ENCODE assay signal across 1 cellular context in the genomic region with DNA sequence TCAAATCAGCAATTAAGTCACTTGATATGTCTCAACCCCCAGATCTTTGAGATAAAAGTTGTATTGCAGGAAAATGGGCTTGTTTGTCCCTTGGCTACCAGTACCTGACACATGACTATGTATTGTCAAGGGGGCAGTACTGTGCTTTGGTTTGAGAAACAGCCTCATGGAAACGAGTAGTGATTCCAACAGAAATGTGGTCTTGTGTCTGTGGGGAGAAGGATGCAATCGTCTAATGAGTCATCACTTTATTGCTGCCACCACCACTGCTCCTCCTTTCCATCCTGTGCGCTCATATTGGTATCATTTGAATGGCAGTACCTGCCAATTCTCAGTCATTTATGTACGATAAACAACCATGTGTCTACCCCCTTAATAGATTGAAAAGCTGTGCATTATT.
TF ChIP-seq lines count a peak whose summit lies in the region.

No MANE protein-coding gene starts in this region.

TF ChIP-seq in WTC11, 78 proteins besides CTCF, POLR2A, EP300 and RAD21 (continued from another document):
- TF ChIP-seq, protein P1, sequence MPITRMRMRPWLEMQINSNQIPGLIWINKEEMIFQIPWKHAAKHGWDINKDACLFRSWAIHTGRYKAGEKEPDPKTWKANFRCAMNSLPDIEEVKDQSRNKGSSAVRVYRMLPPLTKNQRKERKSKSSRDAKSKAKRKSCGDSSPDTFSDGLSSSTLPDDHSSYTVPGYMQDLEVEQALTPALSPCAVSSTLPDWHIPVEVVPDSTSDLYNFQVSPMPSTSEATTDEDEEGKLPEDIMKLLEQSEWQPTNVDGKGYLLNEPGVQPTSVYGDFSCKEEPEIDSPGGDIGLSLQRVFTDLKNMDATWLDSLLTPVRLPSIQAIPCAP (CRISPR knock-in tag; IDR thresholded peaks at IDR 0.05): no peak
- TF ChIP-seq GTF2I (CRISPR knock-in tag; conservative IDR thresholded peaks at IDR 0.05): no peak
- TF ChIP-seq ZBTB21 (CRISPR knock-in tag; IDR thresholded peaks at IDR 0.05; ENCODE audit: borderline replicate concordance): no peak
- TF ChIP-seq, protein P2, sequence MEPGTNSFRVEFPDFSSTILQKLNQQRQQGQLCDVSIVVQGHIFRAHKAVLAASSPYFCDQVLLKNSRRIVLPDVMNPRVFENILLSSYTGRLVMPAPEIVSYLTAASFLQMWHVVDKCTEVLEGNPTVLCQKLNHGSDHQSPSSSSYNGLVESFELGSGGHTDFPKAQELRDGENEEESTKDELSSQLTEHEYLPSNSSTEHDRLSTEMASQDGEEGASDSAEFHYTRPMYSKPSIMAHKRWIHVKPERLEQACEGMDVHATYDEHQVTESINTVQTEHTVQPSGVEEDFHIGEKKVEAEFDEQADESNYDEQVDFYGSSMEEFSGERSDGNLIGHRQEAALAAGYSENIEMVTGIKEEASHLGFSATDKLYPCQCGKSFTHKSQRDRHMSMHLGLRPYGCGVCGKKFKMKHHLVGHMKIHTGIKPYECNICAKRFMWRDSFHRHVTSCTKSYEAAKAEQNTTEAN (CRISPR knock-in tag; IDR thresholded peaks at IDR 0.05): no peak
- no peak for TF ChIP-seq ZNF232 (CRISPR knock-in tag; IDR thresholded peaks at IDR 0.05)
- TF ChIP-seq SOX15 (CRISPR knock-in tag; IDR thresholded peaks at IDR 0.05): no peak
- no peak for TF ChIP-seq SP1 (CRISPR knock-in tag; conservative IDR thresholded peaks at IDR 0.05)
- TF ChIP-seq, protein P3, sequence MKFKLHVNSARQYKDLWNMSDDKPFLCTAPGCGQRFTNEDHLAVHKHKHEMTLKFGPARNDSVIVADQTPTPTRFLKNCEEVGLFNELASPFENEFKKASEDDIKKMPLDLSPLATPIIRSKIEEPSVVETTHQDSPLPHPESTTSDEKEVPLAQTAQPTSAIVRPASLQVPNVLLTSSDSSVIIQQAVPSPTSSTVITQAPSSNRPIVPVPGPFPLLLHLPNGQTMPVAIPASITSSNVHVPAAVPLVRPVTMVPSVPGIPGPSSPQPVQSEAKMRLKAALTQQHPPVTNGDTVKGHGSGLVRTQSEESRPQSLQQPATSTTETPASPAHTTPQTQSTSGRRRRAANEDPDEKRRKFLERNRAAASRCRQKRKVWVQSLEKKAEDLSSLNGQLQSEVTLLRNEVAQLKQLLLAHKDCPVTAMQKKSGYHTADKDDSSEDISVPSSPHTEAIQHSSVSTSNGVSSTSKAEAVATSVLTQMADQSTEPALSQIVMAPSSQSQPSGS (CRISPR knock-in tag; IDR thresholded peaks at IDR 0.05; ENCODE audit: borderline replicate concordance, low read depth): no peak
- no peak for TF ChIP-seq OVOL2 (CRISPR knock-in tag; IDR thresholded peaks at IDR 0.05; ENCODE audit: borderline replicate concordance)
- no peak for TF ChIP-seq ZNF317 (CRISPR knock-in tag; IDR thresholded peaks at IDR 0.05; ENCODE audit: borderline replicate concordance, low read depth)
